Comparison of ENCODE assay signal across 8 cellular contexts in genomic region chr14:105168496-105168978, GRCh38. TPM values are rescaled to one million over a fixed set of nuclear protein-coding genes. Genes with fewer than 3 reads are reported as not detected.
DNase-seq lines count a peak whose midpoint lies in the region; ATAC-seq and TF ChIP-seq lines count a peak whose summit lies in the region.

Gene JAG2, minus strand, starts transcription at chr14:105168776. Its CDS starts 356 bp downstream, at chr14:105168420.

- H3K4me3 ChIP-seq in coronary artery (peak within 1 kb of the TSS; percentile 77), lower lobe of right lung (peak within 1 kb of the TSS; percentile 61)

- peaks cover 32% of the 10 kb centered on the region for H3K27me3 ChIP-seq in lower lobe of right lung (ENCODE audit: low read depth)

- no peaks in the 10 kb centered on the region for H3K9me3 ChIP-seq in lower lobe of right lung

- intact Hi-C loops in lower lobe of right lung (cut with DNase I) = no loop called here

- ATAC-seq in lower lobe of right lung (peak in 1 of 2 donors; percentile 36), HG03135 (IDR thresholded peaks at IDR 0.05; ENCODE audit: unreplicated experiment) (no peak), GM18519 (IDR thresholded peaks at IDR 0.05; ENCODE audit: low FRiP score, unreplicated experiment) (no peak)

- no peaks in the 10 kb centered on the region for H3K36me3 ChIP-seq in lower lobe of right lung

- no peak for TF ChIP-seq CTCF in coronary artery (IDR thresholded peaks at IDR 0.05)
- TF ChIP-seq CTCF in lower lobe of right lung (IDR thresholded peaks at IDR 0.05) = no peak

- H3K27ac ChIP-seq in coronary artery (peak within 1 kb of the TSS in 1 of 2 donors; percentile 77), lower lobe of right lung (peak within 1 kb of the TSS; percentile 18)

- H3K4me1 ChIP-seq in lower lobe of right lung = peaks cover 49% of the 10 kb centered on the region

- DNase-seq in DMS53 (lab: John Stamatoyannopoulos, UW) (peak; percentile 86), M059J (ENCODE audit: low read depth) (peak; percentile 22), coronary artery (ENCODE audit: low spot score) (no peak), lower lobe of right lung (peak; percentile 78)
- DNase-seq in activated CD4-positive, alpha-beta T cell treated with anti-CD3 and anti-CD28 coated beads for 4 hours = peak; percentile 53 to 68
- DNase-seq in stimulated activated CD8-positive, alpha-beta memory T cell treated with anti-CD3 and anti-CD28 coated beads, Interleukin-2, amount 100 ng/mL, for 48 hours (ENCODE audit: low read depth in 2 of 2) = peak; percentile 33 to 37

RNA-seq across cellular contexts. Expression of gene JAG2, which starts in this region (rescaled TPM):
- 0.15 and 0.44 TPM in 2 replicates for total RNA-seq in M059J (2014; rRNA removed; shearing (Covaris generic))
- 29.2 TPM for total RNA-seq in lower lobe of right lung

Comparison
In these comparisons a context has a peak if more than half of its experiments do, and no peak if none do; other contexts are left out.
1. RNA of gene JAG2 (total RNA-seq): 29.2 TPM in lower lobe of right lung (single experiment); 0.15 to 0.44 TPM in M059J; every median in the first group is over 10 times any median in the second.
2. Peak in DNase-seq in M059J; RNA of the gene not detected or under 1 TPM.